ENCODE assay signal across 16 cellular contexts in genomic region chr17:15414502-15415348, GRCh38. TPM values are rescaled to one million over a fixed set of nuclear protein-coding genes. Genes with fewer than 3 reads are reported as not detected.
DNase-seq lines count a peak whose midpoint lies in the region; ATAC-seq and TF ChIP-seq lines count a peak whose summit lies in the region.
"Had no signal": no experiment of that assay in that cellular context is flagged by ENCODE, and none has a peak within 500 bp of the region (broad histone marks: within the 10 kb centered on the region; RNA-seq: fewer than 3 reads in every experiment).

No MANE protein-coding gene starts in this region.

- H3K27ac Mint-ChIP-seq in activated naive CD8-positive, alpha-beta T cell treated with anti-CD3 and anti-CD28 coated beads for 36 hours = no peak overlapping the region
- H3K27ac Mint-ChIP-seq: type B pancreatic cell had no signal

- peak; percentile 24 for DNase-seq in Daoy (ENCODE audit: low read depth)
- DNase-seq in NCI-H524 treated with DMSO at 0.1 percent for 48 hours (lab: John Stamatoyannopoulos, UW) = peak; percentile 53
- DNase-seq in left ventricle myocardium inferior = peak; percentile 82
- peak; percentile 94 for DNase-seq in retinal pigment epithelial cell (ENCODE audit: low read depth)
- DNase-seq in activated naive CD8-positive, alpha-beta T cell treated with anti-CD3 and anti-CD28 coated beads for 36 hours = no peak
- no peak for DNase-seq in activated CD4-positive, CD25-positive, alpha-beta regulatory T cell treated with anti-CD3 and anti-CD28 coated beads, Interleukin-2, amount 50 U/mL, for 72 hours
- DNase-seq: activated CD8-positive, alpha-beta memory T cell treated with anti-CD3 and anti-CD28 coated beads for 24 hours; activated effector memory CD4-positive, alpha-beta T cell treated with anti-CD3 and anti-CD28 coated beads, Interleukin-2, amount 50 U/mL, for 16 hours; kidney glomerular epithelial cell; NCI-H1105 treated with DMSO at 0.1 percent for 48 hours; NCI-H82 had no signal

- peaks cover 38% of the 10 kb centered on the region for H3K4me1 ChIP-seq in left ventricle myocardium inferior

- no peaks in the 10 kb centered on the region for H3K9me3 Mint-ChIP-seq in activated naive CD8-positive, alpha-beta T cell treated with anti-CD3 and anti-CD28 coated beads for 36 hours
- H3K9me3 Mint-ChIP-seq: type B pancreatic cell had no signal

- H3K36me3 Mint-ChIP-seq in activated naive CD8-positive, alpha-beta T cell treated with anti-CD3 and anti-CD28 coated beads for 36 hours = no peaks in the 10 kb centered on the region
- H3K36me3 Mint-ChIP-seq: type B pancreatic cell had no signal

- ATAC-seq in HG03108 (IDR thresholded peaks at IDR 0.05; ENCODE audit: unreplicated experiment) (no peak), HG03378 (IDR thresholded peaks at IDR 0.05; ENCODE audit: unreplicated experiment) (no peak)

- H3K27me3 Mint-ChIP-seq in activated naive CD8-positive, alpha-beta T cell treated with anti-CD3 and anti-CD28 coated beads for 36 hours = no peaks in the 10 kb centered on the region

- H3K4me1 Mint-ChIP-seq in activated naive CD8-positive, alpha-beta T cell treated with anti-CD3 and anti-CD28 coated beads for 36 hours = peaks cover 1% of the 10 kb centered on the region

- intact Hi-C loops in left ventricle myocardium inferior (cut with micrococcal nuclease) = no loop called here

- no peak overlapping the region for H3K4me3 Mint-ChIP-seq in activated naive CD8-positive, alpha-beta T cell treated with anti-CD3 and anti-CD28 coated beads for 36 hours
- H3K4me3 Mint-ChIP-seq: type B pancreatic cell had no signal

- H3K36me3 ChIP-seq in left ventricle myocardium inferior = no peaks in the 10 kb centered on the region
- H3K36me3 ChIP-seq: neutrophil had no signal

- TF ChIP-seq CTCF in left ventricle myocardium inferior (IDR thresholded peaks at IDR 0.05; ENCODE audit: borderline replicate concordance) (no peak), retinal pigment epithelial cell (conservative IDR thresholded peaks at IDR 0.05; ENCODE audit: low read depth, low read length) (no peak)

- no peaks in the 10 kb centered on the region for H3K9me3 ChIP-seq in left ventricle myocardium inferior (replicated peaks)
- H3K9me3 ChIP-seq: neutrophil had no signal

- peak overlapping the region; percentile 83 for H3K27ac ChIP-seq in left ventricle myocardium inferior (replicated peaks)
- H3K27ac ChIP-seq: neutrophil, SK-N-MC had no signal

- H3K4me3 ChIP-seq in left ventricle myocardium inferior (no peak overlapping the region), retinal pigment epithelial cell (ENCODE audit: low read length) (no peak overlapping the region)
- H3K4me3 ChIP-seq: SK-N-MC had no signal

- no peaks in the 10 kb centered on the region for H3K27me3 ChIP-seq in left ventricle myocardium inferior (ENCODE audit: low read depth)
- H3K27me3 ChIP-seq: neutrophil had no signal

RNA-seq across cellular contexts. Expression of gene CDRT4, which starts 52.7 kb away (rescaled TPM):
- 0.80 and 1.9 TPM in 2 replicates for total RNA-seq in Daoy (2014; rRNA removed; shearing (Covaris generic))
- total RNA-seq in left ventricle myocardium inferior = 1.4 TPM
- total RNA-seq in activated naive CD8-positive, alpha-beta T cell treated with anti-CD3 and anti-CD28 coated beads for 36 hours = 1 to 10 TPM; 1.9 to 3.2 TPM

Comparison
In these comparisons a context has a peak if more than half of its experiments do, and no peak if none do; other contexts are left out.
1. DNase-seq: peak in Daoy (single experiment), NCI-H524 treated with DMSO at 0.1 percent for 48 hours (single experiment), left ventricle myocardium inferior (single experiment) and retinal pigment epithelial cell (single experiment); none in activated naive CD8-positive, alpha-beta T cell treated with anti-CD3 and anti-CD28 coated beads for 36 hours (single experiment) and activated CD4-positive, CD25-positive, alpha-beta regulatory T cell treated with anti-CD3 and anti-CD28 coated beads, Interleukin-2, amount 50 U/mL, for 72 hours (single experiment).